1 cellular context compared by ENCODE assay signal in genomic region chr14:104843442-104844305, GRCh38.
TF ChIP-seq lines count a peak whose summit lies in the region.

No MANE protein-coding gene starts in this region.

TF ChIP-seq in IMR-90, 13 proteins besides CTCF, POLR2A, EP300 and RAD21:
- TF ChIP-seq CEBPB (IDR thresholded peaks at IDR 0.05; ENCODE audit: low read depth, low read length): no peak
- TF ChIP-seq NFE2L2 (IDR thresholded peaks at IDR 0.05; ENCODE audit: low read depth, low read length): no peak
- TF ChIP-seq MAFK (IDR thresholded peaks at IDR 0.05; ENCODE audit: low read depth, low read length): no peak
- no peak for TF ChIP-seq MAZ (IDR thresholded peaks at IDR 0.05; ENCODE audit: borderline replicate concordance, low read depth, low read length)
- no peak for TF ChIP-seq CHD1 (IDR thresholded peaks at IDR 0.05; ENCODE audit: low read depth, low read length)
- no peak for TF ChIP-seq RCOR1 (IDR thresholded peaks at IDR 0.05; ENCODE audit: insufficient replicate concordance, low read length)
- no peak for TF ChIP-seq USF2 (IDR thresholded peaks at IDR 0.05; ENCODE audit: low read depth, low read length)
- TF ChIP-seq BHLHE40 (IDR thresholded peaks at IDR 0.05; ENCODE audit: low read depth, low read length): no peak
- TF ChIP-seq SMC3 (IDR thresholded peaks at IDR 0.05; ENCODE audit: low read depth, low read length): no peak
- TF ChIP-seq MXI1 (IDR thresholded peaks at IDR 0.05; ENCODE audit: borderline replicate concordance, low read depth, low read length): no peak
- no peak for TF ChIP-seq RFX5 (IDR thresholded peaks at IDR 0.05; ENCODE audit: low read depth, low read length)
- no peak for TF ChIP-seq ELK1 (IDR thresholded peaks at IDR 0.05; ENCODE audit: borderline replicate concordance, low read depth, low read length)
- no peak for TF ChIP-seq FOS (IDR thresholded peaks at IDR 0.05; ENCODE audit: low read depth, low read length)
TF ChIP-seq in IMR-90: peak in this region for 0.
